In the genomic region with DNA sequence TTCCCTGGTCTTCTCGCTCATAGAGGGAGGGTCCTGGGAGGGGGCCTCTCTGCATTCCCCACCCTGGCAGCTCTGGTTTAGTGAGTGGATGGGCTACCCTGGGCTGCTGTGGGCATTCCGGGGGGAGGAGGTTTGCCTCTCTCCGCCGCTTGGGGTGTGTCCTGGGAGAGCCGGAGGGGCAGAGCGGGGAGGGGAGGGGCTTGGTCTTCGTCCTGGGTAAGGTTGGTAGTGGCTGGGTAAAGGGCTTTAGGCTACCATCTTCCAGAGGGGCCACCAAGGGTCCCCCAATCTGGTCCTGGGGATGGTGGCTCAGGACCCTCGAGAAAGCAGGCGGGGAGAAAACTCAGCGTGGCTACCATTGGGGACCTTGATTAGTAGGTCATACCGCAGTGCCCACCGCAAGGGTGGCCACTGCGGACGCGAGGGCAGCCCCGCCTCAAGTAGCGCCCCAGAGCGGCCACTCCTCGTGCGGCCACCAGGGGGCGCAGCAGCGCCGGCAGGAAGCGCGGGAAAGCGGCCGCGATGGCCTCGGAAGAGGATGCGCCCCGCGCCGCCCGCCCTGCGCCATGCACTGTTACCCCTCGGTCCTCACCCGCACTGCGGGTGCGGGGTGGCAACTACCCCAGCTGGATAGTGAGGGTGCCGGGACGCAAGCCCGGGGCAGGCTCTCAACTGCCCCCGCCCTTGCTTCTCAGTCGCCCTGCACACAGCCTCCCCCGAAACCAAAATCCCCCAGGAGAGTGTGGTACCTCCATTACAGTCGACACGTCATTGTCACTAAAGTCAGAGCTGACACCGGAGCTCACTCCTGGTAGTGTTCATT, we compare ENCODE assay signal across 8 cellular contexts. TPM values are rescaled to one million over a fixed set of nuclear protein-coding genes. Genes with fewer than 3 reads are reported as not detected.
DNase-seq lines count a peak whose midpoint lies in the region; ATAC-seq and TF ChIP-seq lines count a peak whose summit lies in the region.

No MANE protein-coding gene starts in this region.

- CTCF ChIA-PET in Caco-2 (lab: Charles Lee): interaction anchor here (0.6 to 0.9 kb wide), 4 partner anchors 45 to 206 kb away, joined by 3 to 4 read pairs (median 3); no protein-coding TSS in a partner anchor

- H3K27ac ChIP-seq in upper lobe of right lung: no peak overlapping the region

- H3K4me1 Mint-ChIP-seq in Caco-2 (ENCODE audit: low read depth, unreplicated experiment) (peaks cover 9% of the 10 kb centered on the region), glutamatergic neuron (ENCODE audit: low read depth, unreplicated experiment) (no peaks in the 10 kb centered on the region)

- H3K27me3 Mint-ChIP-seq in Caco-2 (ENCODE audit: insufficient read depth, unreplicated experiment): no peaks in the 10 kb centered on the region
- H3K27me3 Mint-ChIP-seq in glutamatergic neuron (ENCODE audit: unreplicated experiment): peaks cover 12% of the 10 kb centered on the region

- TF ChIP-seq CTCF in Caco-2 (IDR thresholded peaks at IDR 0.05; ENCODE audit: insufficient read depth in 1 of 2, low read depth in 1 of 2, low read length in 1 of 2, severe bottlenecking in 1 of 2, unreplicated experiment in 1 of 2): peak; percentile 83 to 96
- TF ChIP-seq CTCF in glutamatergic neuron (IDR thresholded peaks at IDR 0.05; ENCODE audit: partially characterized antibody, unreplicated experiment): peak; percentile 100
- peak; percentile 98 for TF ChIP-seq CTCF in upper lobe of right lung (IDR thresholded peaks at IDR 0.05)

- H3K4me1 ChIP-seq in Caco-2 (no peaks in the 10 kb centered on the region), upper lobe of right lung (peaks cover 5% of the 10 kb centered on the region)

- H3K4me3 ChIP-seq in Caco-2 (ENCODE audit: low read depth, low read length) (peak overlapping the region; percentile 34), upper lobe of right lung (peak overlapping the region; percentile 26)

- no TSS peak for BruUV-seq in Caco-2 (replicated peaks; lab: Mats Ljungman, UMichigan)

- no peaks in the 10 kb centered on the region for H3K9me3 Mint-ChIP-seq in Caco-2 (ENCODE audit: unreplicated experiment)
- H3K9me3 Mint-ChIP-seq in glutamatergic neuron (ENCODE audit: unreplicated experiment): peaks cover 6% of the 10 kb centered on the region

- DNase-seq in Caco-2 (peak in 1 of 2 experiments; percentile 76), HPDE6-E6E7 (ENCODE audit: extremely low spot score) (peak; percentile 37), RPMI7951 (ENCODE audit: low read depth) (peak; percentile 49), glutamatergic neuron (peak; percentile 79), posterior cingulate gyrus (peak in 7 of 10 donors; percentile 22 to 93 (median 40)), upper lobe of right lung (peak; percentile 79)
- peak; percentile 50 for DNase-seq in activated T-helper 9 cell treated with anti-CD3 and anti-CD28 coated beads, Interleukin-2, amount 50 U/mL, for 16 hours (ENCODE audit: low read depth)

- H3K36me3 Mint-ChIP-seq in Caco-2 (ENCODE audit: insufficient read depth, unreplicated experiment) (no peaks in the 10 kb centered on the region), glutamatergic neuron (ENCODE audit: unreplicated experiment) (no peaks in the 10 kb centered on the region)

- H3K9me3 ChIP-seq in Caco-2: no peaks in the 10 kb centered on the region
- H3K9me3 ChIP-seq in upper lobe of right lung: no peaks in the 10 kb centered on the region

- H3K36me3 ChIP-seq in Caco-2 (ENCODE audit: control insufficient read depth, insufficient read depth, low read length) (no peaks in the 10 kb centered on the region), upper lobe of right lung (no peaks in the 10 kb centered on the region)

- POLR2A ChIA-PET in Caco-2 (lab: Charles Lee): interaction anchor here (0.6 kb wide), 1 partner anchor 196 kb away, joined by 3 read pairs; no protein-coding TSS in a partner anchor

- H3K4me3 Mint-ChIP-seq in Caco-2 (ENCODE audit: unreplicated experiment) (peak overlapping the region; percentile 70), glutamatergic neuron (ENCODE audit: unreplicated experiment) (no peak overlapping the region)

- H3K27me3 ChIP-seq in Caco-2 (replicated peaks; ENCODE audit: control insufficient read depth, insufficient read depth, low read length): no peaks in the 10 kb centered on the region
- no peaks in the 10 kb centered on the region for H3K27me3 ChIP-seq in upper lobe of right lung

- H3K27ac Mint-ChIP-seq in Caco-2 (ENCODE audit: unreplicated experiment) (no peak overlapping the region), glutamatergic neuron (ENCODE audit: unreplicated experiment) (no peak overlapping the region)

- ATAC-seq in upper lobe of right lung (peak; percentile 89), HG02870 (IDR thresholded peaks at IDR 0.05; ENCODE audit: unreplicated experiment) (no peak)

- intact Hi-C loops in Caco-2 (cut with micrococcal nuclease; ENCODE audit: unreplicated experiment) (loop anchor here (1.0 kb wide), 1 partner anchor 78 kb away; no protein-coding TSS in a partner anchor), posterior cingulate gyrus (cut with DNase I) (loop anchor here (1.0 kb wide), 1 partner anchor 77 kb away; no protein-coding TSS in a partner anchor), upper lobe of right lung (cut with DNase I) (loop anchor here (5.0 kb wide), 1 partner anchor 77 kb away; no protein-coding TSS in a partner anchor)

RNA-seq across cellular contexts. Expression of gene SLC25A33, which starts 44.1 kb away (rescaled TPM):
- total RNA-seq in Caco-2 (2022) (9.9 and 11.2 TPM in 2 replicates), glutamatergic neuron (ENCODE audit: unreplicated experiment) (4.6 TPM), upper lobe of right lung (4.9 TPM)
- total RNA-seq in RPMI7951 (2014; rRNA removed; shearing (Covaris generic)): 6.6 and 8.1 TPM in 2 replicates
